ENCODE assay signal across 16 cellular contexts in the genomic region with DNA sequence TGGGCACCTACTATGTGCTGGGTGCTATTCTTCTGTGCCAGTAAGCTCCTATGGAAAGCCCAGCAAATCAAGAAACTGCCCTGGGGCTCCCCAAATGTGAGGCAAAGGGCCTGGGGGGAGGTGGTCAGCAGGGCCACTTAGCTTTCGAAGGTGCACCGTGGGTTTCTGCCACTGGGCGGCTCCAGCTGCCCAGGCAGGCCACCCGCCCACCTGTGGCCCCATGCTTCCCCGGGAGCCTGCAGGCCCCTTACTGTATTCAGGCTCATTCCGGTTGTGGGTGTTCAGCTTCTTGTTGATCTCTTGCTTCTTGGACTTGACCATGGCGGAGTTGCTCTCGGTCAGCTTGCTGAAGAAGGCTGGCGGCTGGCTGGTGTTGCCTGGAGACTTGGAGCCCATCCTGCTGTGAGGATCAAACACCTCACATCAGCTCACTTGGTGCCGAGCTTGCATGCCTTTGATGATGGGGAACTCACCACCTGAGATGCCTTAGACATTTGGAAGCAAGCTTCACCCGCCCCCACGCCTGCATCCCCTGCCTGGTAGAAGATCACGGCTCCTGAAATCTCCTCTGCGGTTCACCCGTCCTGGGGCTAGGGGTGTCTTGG. TPM values are rescaled to one million over a fixed set of nuclear protein-coding genes. Genes with fewer than 3 reads are reported as not detected.
DNase-seq lines count a peak whose midpoint lies in the region; ATAC-seq and TF ChIP-seq lines count a peak whose summit lies in the region.
"Had no signal": no experiment of that assay in that cellular context is flagged by ENCODE, and none has a peak within 500 bp of the region (broad histone marks: within the 10 kb centered on the region; RNA-seq: fewer than 3 reads in every experiment).

No MANE protein-coding gene starts in this region.

- no peaks in the 10 kb centered on the region; the same call in 1 of the 2 replicates for H3K9me3 ChIP-seq in AG04450 (ENCODE audit: control insufficient read depth, insufficient read depth, low read length)
- H3K9me3 ChIP-seq in H9 (ENCODE audit: control insufficient read depth, low read depth, low read length), result no peaks in the 10 kb centered on the region
- H3K9me3 ChIP-seq in WERI-Rb-1 (ENCODE audit: severe bottlenecking), result no peaks in the 10 kb centered on the region
- H3K9me3 ChIP-seq: esophagus squamous epithelium, neutrophil had no signal

- H3K4me1 ChIP-seq in H9 (ENCODE audit: insufficient read depth, low read length), result no peaks in the 10 kb centered on the region

- no peaks in the 10 kb centered on the region for H3K9me3 Mint-ChIP-seq in H9
- H3K9me3 Mint-ChIP-seq: activated CD4-positive, alpha-beta T cell treated with anti-CD3 and anti-CD28 coated beads, Interleukin-2, amount 10 ng/mL, durations not matched to agents 24 days and 14 days had no signal

- H4K5ac ChIP-seq in H9 (ENCODE audit: insufficient read length, low read depth, low read length), result no peak overlapping the region

- DNase-seq in AG04450 (ENCODE audit: low read depth, low spot score) (no peak), H9 (peak; percentile 61), WERI-Rb-1 (peak; percentile 43), iPS-NIHi7 (ENCODE audit: extremely low spot score) (peak; percentile 65), COR-L47 (lab: John Stamatoyannopoulos, UW) (no peak), activated T-cell treated with anti-CD3 and anti-CD28 coated beads for 4 hours (no peak), NCI-H1105 (lab: John Stamatoyannopoulos, UW) (no peak)
- DNase-seq: activated CD4-positive, alpha-beta T cell treated with anti-CD3 and anti-CD28 coated beads, Interleukin-2, amount 10 ng/mL, durations not matched to agents 24 days and 14 days; esophagus squamous epithelium; kidney glomerular epithelial cell; NCI-H526; stimulated activated CD4-positive, alpha-beta T cell treated with anti-CD3 and anti-CD28 coated beads, Interleukin-15, amount 100 ng/mL, for 24 hours had no signal

- no peak overlapping the region for H3T11ph ChIP-seq in H9 (ENCODE audit: low read length)

- H3K27me3 Mint-ChIP-seq in H9 (ENCODE audit: low read depth), result peaks cover 2% of the 10 kb centered on the region; the same call in 1 of the 2 replicates
- H3K27me3 Mint-ChIP-seq: activated CD4-positive, alpha-beta T cell treated with anti-CD3 and anti-CD28 coated beads, Interleukin-2, amount 10 ng/mL, durations not matched to agents 24 days and 14 days had no signal

- H4K91ac ChIP-seq in H9 (ENCODE audit: insufficient read length, low read depth, low read length), result no peak overlapping the region

- no peak overlapping the region for H2BK5ac ChIP-seq in H9 (ENCODE audit: insufficient read length, low read length)

- H3K36me3 Mint-ChIP-seq in H9 (ENCODE audit: insufficient read depth in 1 of 3, low read depth in 3 of 3), result peaks cover 19 to 71% (median 58%) of the 10 kb centered on the region in 3 experiments

- TF ChIP-seq CTCF in AG04450 (IDR thresholded peaks at IDR 0.05; ENCODE audit: low read depth, low read length), result peak; percentile 29; the same call in 1 of the 2 replicates
- TF ChIP-seq CTCF in H9 (conservative IDR thresholded peaks at IDR 0.05), result peak; percentile 63
- peak; percentile 76 for TF ChIP-seq CTCF in WERI-Rb-1 (IDR thresholded peaks at IDR 0.05; ENCODE audit: low read depth, low read length)

- no peak overlapping the region for H3K56ac ChIP-seq in H9 (ENCODE audit: insufficient read length, low read depth, low read length)

- H2AFZ ChIP-seq in H9 (ENCODE audit: low read length), result no peak overlapping the region

- H3K27me3 ChIP-seq in AG04450 (ENCODE audit: control insufficient read depth, insufficient read depth, low read length) (no peaks in the 10 kb centered on the region), H9 (ENCODE audit: insufficient read depth, low read length) (no peaks in the 10 kb centered on the region), WERI-Rb-1 (ENCODE audit: insufficient read depth, low read depth, severe bottlenecking) (no peaks in the 10 kb centered on the region)
- H3K27me3 ChIP-seq: esophagus squamous epithelium, neutrophil had no signal

- H3K79me2 ChIP-seq in H9 (ENCODE audit: insufficient read depth, low read length), result no peaks in the 10 kb centered on the region

- no peak overlapping the region for H4K8ac ChIP-seq in H9 (replicated peaks; ENCODE audit: insufficient read length, low read depth, low read length)

- H3K27ac ChIP-seq in AG04450 (ENCODE audit: low read depth, low read length), result no peak overlapping the region
- H3K27ac ChIP-seq in H9 (ENCODE audit: insufficient read length, low read depth, low read length), result no peak overlapping the region
- H3K27ac ChIP-seq in WERI-Rb-1, result no peak overlapping the region
- H3K27ac ChIP-seq: C4-2B, esophagus squamous epithelium, neutrophil had no signal

- peaks cover 5 to 15% of the 10 kb centered on the region in 2 experiments; a peak in 2 of 4 replicates for H3K4me1 Mint-ChIP-seq in H9
- H3K4me1 Mint-ChIP-seq: activated CD4-positive, alpha-beta T cell treated with anti-CD3 and anti-CD28 coated beads, Interleukin-2, amount 10 ng/mL, durations not matched to agents 24 days and 14 days had no signal

- H3K4me2 ChIP-seq in H9 (ENCODE audit: insufficient read depth, insufficient read length, low read length), result no peak overlapping the region

- no CpG with 5 or more reads among the region's 15 CpGs for WGBS in H9 (ENCODE audit: extremely low coverage, insufficient read length, low lambda C conversion rate)

- H3K36me3 ChIP-seq in WERI-Rb-1, result peaks cover 84% of the 10 kb centered on the region

- H3K23ac ChIP-seq in H9 (ENCODE audit: insufficient read length, low read depth, low read length), result no peak overlapping the region

- H3K4me3 Mint-ChIP-seq in H9, result no peak overlapping the region
- H3K4me3 Mint-ChIP-seq: activated CD4-positive, alpha-beta T cell treated with anti-CD3 and anti-CD28 coated beads, Interleukin-2, amount 10 ng/mL, durations not matched to agents 24 days and 14 days had no signal

- H2BK120ac ChIP-seq in H9 (ENCODE audit: low read depth, low read length, poor library complexity, severe bottlenecking), result no peak overlapping the region

- H2BK12ac ChIP-seq in H9 (ENCODE audit: insufficient read length, low read depth, low read length), result no peak overlapping the region

- H3K4ac ChIP-seq in H9 (ENCODE audit: low read depth, low read length), result no peak overlapping the region

- H3K4me3 ChIP-seq in AG04450 (ENCODE audit: low read depth, low read length), result no peak overlapping the region
- H3K4me3 ChIP-seq in WERI-Rb-1 (ENCODE audit: low read depth, low read length), result no peak overlapping the region
- H3K4me3 ChIP-seq: esophagus squamous epithelium had no signal

- no peak overlapping the region for H2BK20ac ChIP-seq in H9 (ENCODE audit: low read depth, low read length, poor library complexity, severe bottlenecking)

- H2AK5ac ChIP-seq in H9 (ENCODE audit: insufficient read length, low read length), result no peak overlapping the region

- no peak overlapping the region for H2BK15ac ChIP-seq in H9 (ENCODE audit: low read depth, low read length)

- H3K79me1 ChIP-seq in H9 (ENCODE audit: insufficient read depth, low read depth, low read length, poor library complexity, severe bottlenecking), result no peaks in the 10 kb centered on the region

- no peak for ATAC-seq in esophagus mucosa

- H3K18ac ChIP-seq in H9 (ENCODE audit: insufficient read length, low read depth, low read length), result no peak overlapping the region

- H3K14ac ChIP-seq in H9 (ENCODE audit: insufficient read depth, low read length), result no peak overlapping the region

- no peaks in the 10 kb centered on the region for H3K23me2 ChIP-seq in H9 (ENCODE audit: insufficient read length, low read depth, low read length, poor library complexity, severe bottlenecking)

- POLR2A ChIA-PET in AG04450 (lab: Yijun Ruan, JAX), result no interaction called here

- no peak overlapping the region for H3K27ac Mint-ChIP-seq in H9
- H3K27ac Mint-ChIP-seq: activated CD4-positive, alpha-beta T cell treated with anti-CD3 and anti-CD28 coated beads, Interleukin-2, amount 10 ng/mL, durations not matched to agents 24 days and 14 days had no signal

- CTCF ChIA-PET in AG04450 (lab: Charles Lee), result no interaction called here

- H4K20me1 ChIP-seq in H9 (ENCODE audit: control insufficient read depth, insufficient read depth, insufficient read length), result no peaks in the 10 kb centered on the region

- no peak overlapping the region for H3K9ac ChIP-seq in H9 (ENCODE audit: extremely low read depth, insufficient read length, low read length)

RNA-seq across cellular contexts. Expression of gene RFLNA, which starts 37.3 kb away (rescaled TPM):
- polyA plus RNA-seq in AG04450 (2011; rRNA removed), result not detected in 2 replicates
- polyA minus RNA-seq in AG04450 (2011; rRNA and poly(A)+ RNA removed), result not detected in 2 replicates
- total RNA-seq in H9 (2021) (9.7 and 10.6 TPM in 2 replicates), esophagus mucosa (not detected)
- total RNA-seq: activated CD4-positive, alpha-beta T cell treated with anti-CD3 and anti-CD28 coated beads, Interleukin-2, amount 10 ng/mL, durations not matched to agents 24 days and 14 days; cardiac septum had no signal

Comparison
In these comparisons a context has a peak if more than half of its experiments do, and no peak if none do; other contexts are left out.
1. DNase-seq: peak in H9 (single experiment), WERI-Rb-1 (single experiment) and iPS-NIHi7 (single experiment); none in AG04450 (single experiment), COR-L47 (single experiment), activated T-cell treated with anti-CD3 and anti-CD28 coated beads for 4 hours (single experiment) and NCI-H1105 (single experiment).
2. RNA of gene RFLNA, which starts 37.3 kb away (total RNA-seq): 9.7 to 10.6 TPM in H9; not detected in esophagus mucosa (single experiment); every median in the first group is over 10 times any median in the second.
3. Peak in every context shown above with its lines, with median percentiles within 50 percentile points of each other: CTCF ChIP-seq.